In the genomic region with DNA sequence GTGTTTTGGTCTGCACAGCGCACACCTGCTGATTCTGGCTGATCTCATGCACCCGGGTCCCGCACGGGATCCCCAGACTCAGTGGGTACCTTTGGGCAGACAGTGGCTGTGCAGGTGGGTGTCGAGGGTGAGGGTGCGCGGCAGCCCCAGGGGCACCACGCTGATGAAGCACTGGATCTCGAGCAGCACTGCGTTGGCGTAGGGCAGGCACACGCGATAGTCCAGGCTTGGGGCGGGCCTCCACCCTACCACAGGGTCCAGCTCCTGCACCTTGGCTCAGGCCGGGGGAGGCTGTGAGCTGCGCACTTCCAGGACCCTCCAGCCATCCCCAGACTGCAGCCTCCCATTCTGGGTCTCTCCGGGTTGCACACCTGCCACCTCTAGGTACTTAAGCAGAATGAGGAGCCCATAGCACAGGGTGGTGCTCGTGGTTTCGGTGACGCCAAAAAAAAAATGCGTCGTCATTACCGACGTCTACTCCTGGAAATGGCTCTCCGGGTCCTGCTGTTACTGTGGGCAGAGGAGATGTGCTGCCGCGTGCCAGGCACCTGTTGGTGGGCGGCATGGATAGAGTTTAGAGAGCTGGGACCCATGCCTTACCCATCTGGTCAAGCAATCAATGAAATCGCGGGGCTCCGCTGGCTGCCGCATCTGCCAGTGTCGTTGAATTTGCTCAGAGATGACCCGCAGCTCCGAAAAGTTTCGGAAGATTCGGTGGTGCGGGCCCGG, we compare ENCODE assay signal across 13 cellular contexts. TPM values are rescaled to one million over a fixed set of nuclear protein-coding genes. Genes with fewer than 3 reads are reported as not detected.
DNase-seq lines count a peak whose midpoint lies in the region; ATAC-seq and TF ChIP-seq lines count a peak whose summit lies in the region.
"Had no signal": no experiment of that assay in that cellular context is flagged by ENCODE, and none has a peak within 500 bp of the region (broad histone marks: within the 10 kb centered on the region; RNA-seq: fewer than 3 reads in every experiment).

No MANE protein-coding gene starts in this region.

- peaks cover 12% of the 10 kb centered on the region for H3K36me3 Mint-ChIP-seq in activated T-cell treated with anti-CD3 and anti-CD28 coated beads, Interleukin-2, amount 50 U/mL, for 4 hours (ENCODE audit: insufficient read depth)
- peaks cover 48% of the 10 kb centered on the region for H3K36me3 Mint-ChIP-seq in activated T-helper 2 cell treated with anti-CD3 and anti-CD28 coated beads, Interferon-gamma antibody, Interleukin-2, Interleukin-4, amounts not matched to agents 10 μg/mL and 5 μg/mL and 100 μg/mL, durations not matched to agents 14 hours and 24 hours and 36 hours (ENCODE audit: low read depth)

- TF ChIP-seq EP300 in suprapubic skin (IDR thresholded peaks at IDR 0.05), result no peak

- WGBS in suprapubic skin, result 86% methylated on average over 24 of the region's 39 CpGs

- H3K4me3 ChIP-seq in left lung (peak overlapping the region in 1 of 2 donors; percentile 39), suprapubic skin (peak overlapping the region; percentile 45)

- peaks cover 72% of the 10 kb centered on the region for H3K4me1 Mint-ChIP-seq in activated T-cell treated with anti-CD3 and anti-CD28 coated beads, Interleukin-2, amount 50 U/mL, for 4 hours (ENCODE audit: low read depth)
- H3K4me1 Mint-ChIP-seq in activated T-helper 2 cell treated with anti-CD3 and anti-CD28 coated beads, Interferon-gamma antibody, Interleukin-2, Interleukin-4, amounts not matched to agents 10 μg/mL and 5 μg/mL and 100 μg/mL, durations not matched to agents 14 hours and 24 hours and 36 hours (ENCODE audit: low read depth), result peaks cover 50% of the 10 kb centered on the region

- no peak for ATAC-seq in activated T-cell treated with anti-CD3 and anti-CD28 coated beads, Interleukin-2, amount 50 U/mL, for 4 hours
- ATAC-seq in left lung (no peak), HG02885 (IDR thresholded peaks at IDR 0.05; ENCODE audit: poor library complexity, unreplicated experiment) (no peak)
- ATAC-seq: stimulated activated memory B cell treated with anti-CD40 and anti-IgM and Interleukin-4, amounts not matched to agents 10 μg/mL and 1 μg/mL and 100 μg/mL, for 72 hours; T-cell had no signal

- no peak overlapping the region for H3K27ac Mint-ChIP-seq in activated T-helper 2 cell treated with anti-CD3 and anti-CD28 coated beads, Interferon-gamma antibody, Interleukin-2, Interleukin-4, amounts not matched to agents 10 μg/mL and 5 μg/mL and 100 μg/mL, durations not matched to agents 14 hours and 24 hours and 36 hours
- H3K27ac Mint-ChIP-seq: stimulated activated memory B cell treated with anti-CD40 and anti-IgM and Interleukin-4, amounts not matched to agents 10 μg/mL and 1 μg/mL and 100 μg/mL, for 72 hours had no signal

- intact Hi-C loops in activated T-helper 2 cell treated with anti-CD3 and anti-CD28 coated beads, Interferon-gamma antibody, Interleukin-2, Interleukin-4, amounts not matched to agents 10 μg/mL and 5 μg/mL and 100 μg/mL, durations not matched to agents 14 hours and 24 hours and 36 hours (cut with micrococcal nuclease), result loop anchor here (10.0 kb wide), 1 partner anchor 525 kb away; the partner anchor contains the start of gene AKT2
- intact Hi-C loops in left lung (cut with DNase I), result no loop called here

- H3K4me1 ChIP-seq in left lung, result peaks cover 29 to 80% of the 10 kb centered on the region in 2 donors
- peaks cover 78% of the 10 kb centered on the region for H3K4me1 ChIP-seq in suprapubic skin

- no peaks in the 10 kb centered on the region for H3K9me3 Mint-ChIP-seq in activated T-cell treated with anti-CD3 and anti-CD28 coated beads, Interleukin-2, amount 50 U/mL, for 4 hours
- no peaks in the 10 kb centered on the region for H3K9me3 Mint-ChIP-seq in activated T-helper 2 cell treated with anti-CD3 and anti-CD28 coated beads, Interferon-gamma antibody, Interleukin-2, Interleukin-4, amounts not matched to agents 10 μg/mL and 5 μg/mL and 100 μg/mL, durations not matched to agents 14 hours and 24 hours and 36 hours
- H3K9me3 Mint-ChIP-seq: stimulated activated memory B cell treated with anti-CD40 and anti-IgM and Interleukin-4, amounts not matched to agents 10 μg/mL and 1 μg/mL and 100 μg/mL, for 72 hours; T-cell had no signal

- no peak for TF ChIP-seq POLR2A in suprapubic skin (IDR thresholded peaks at IDR 0.05)

- H3K27ac ChIP-seq in left lung, result peak overlapping the region; percentile 73 to 78
- peak overlapping the region; percentile 75 for H3K27ac ChIP-seq in suprapubic skin

- no peaks in the 10 kb centered on the region for H3K27me3 Mint-ChIP-seq in activated T-cell treated with anti-CD3 and anti-CD28 coated beads, Interleukin-2, amount 50 U/mL, for 4 hours (ENCODE audit: low read depth)
- peaks cover 19% of the 10 kb centered on the region for H3K27me3 Mint-ChIP-seq in activated T-helper 2 cell treated with anti-CD3 and anti-CD28 coated beads, Interferon-gamma antibody, Interleukin-2, Interleukin-4, amounts not matched to agents 10 μg/mL and 5 μg/mL and 100 μg/mL, durations not matched to agents 14 hours and 24 hours and 36 hours (ENCODE audit: low read depth)
- H3K27me3 Mint-ChIP-seq: stimulated activated memory B cell treated with anti-CD40 and anti-IgM and Interleukin-4, amounts not matched to agents 10 μg/mL and 1 μg/mL and 100 μg/mL, for 72 hours; T-cell had no signal

- peak overlapping the region; percentile 49 for H3K4me3 Mint-ChIP-seq in activated T-cell treated with anti-CD3 and anti-CD28 coated beads, Interleukin-2, amount 50 U/mL, for 4 hours
- peak overlapping the region; percentile 30 for H3K4me3 Mint-ChIP-seq in activated T-helper 2 cell treated with anti-CD3 and anti-CD28 coated beads, Interferon-gamma antibody, Interleukin-2, Interleukin-4, amounts not matched to agents 10 μg/mL and 5 μg/mL and 100 μg/mL, durations not matched to agents 14 hours and 24 hours and 36 hours (ENCODE audit: low read depth)

- H3K9me3 ChIP-seq in left lung (no peaks in the 10 kb centered on the region), suprapubic skin (no peaks in the 10 kb centered on the region)

- H3K36me3 ChIP-seq in left lung (peaks cover 0 to 47% of the 10 kb centered on the region in 2 donors), suprapubic skin (peaks cover 22% of the 10 kb centered on the region)

- DNase-seq in activated T-cell treated with anti-CD3 and anti-CD28 coated beads, Interleukin-2, amount 50 U/mL, for 4 hours, result no peak
- DNase-seq in activated T-cell treated with anti-CD3 and anti-CD28 coated beads, Interleukin-2, amount 50 U/mL, for 1 hour, result no peak
- DNase-seq in activated T-helper 2 cell treated with anti-CD3 and anti-CD28 coated beads, Interferon-gamma antibody, Interleukin-2, Interleukin-4, amounts not matched to agents 10 μg/mL and 5 μg/mL and 100 μg/mL, durations not matched to agents 14 hours and 24 hours and 36 hours (ENCODE audit: low spot score), result no peak
- DNase-seq in left lung (peak in 1 of 2 donors; percentile 78), suprapubic skin (ENCODE audit: low spot score in 2 of 2) (no peak), DMS79 treated with DMSO at 0.1 percent for 48 hours (lab: John Stamatoyannopoulos, UW) (no peak), H4 (ENCODE audit: low spot score) (no peak)
- DNase-seq: cerebellar nuclear complex, NCI-H82, T-cell had no signal

- TF ChIP-seq CTCF in left lung (IDR thresholded peaks at IDR 0.05) (no peak), suprapubic skin (IDR thresholded peaks at IDR 0.05) (no peak)

- H3K27me3 ChIP-seq in left lung (no peaks in the 10 kb centered on the region), suprapubic skin (no peaks in the 10 kb centered on the region)

RNA-seq across cellular contexts. Expression of gene EGLN2, which starts 10.5 kb away (rescaled TPM):
- 10 to 100 TPM; 86.3 to 95.4 (median 89.4) TPM for total RNA-seq in activated T-cell treated with anti-CD3 and anti-CD28 coated beads, Interleukin-2, amount 50 U/mL, for 4 hours
- 98.5 and 104 TPM in 2 replicates for total RNA-seq in activated T-helper 2 cell treated with anti-CD3 and anti-CD28 coated beads, Interferon-gamma antibody, Interleukin-2, Interleukin-4, amounts not matched to agents 10 μg/mL and 5 μg/mL and 100 μg/mL, durations not matched to agents 14 hours and 24 hours and 36 hours
- 100 to 1,000 TPM; 139 to 150 TPM for total RNA-seq in left lung
- 10 to 100 TPM; 31.5 to 51.2 (median 37.6) TPM for total RNA-seq in suprapubic skin
- 25.7 and 30.5 TPM in 2 replicates for total RNA-seq in H4 (2014; rRNA removed; shearing (Covaris generic))

RNA-seq across cellular contexts. Expression of gene RAB4B, which starts 31.5 kb away (rescaled TPM):
- 10 to 100 TPM; 26.6 to 34.9 (median 30.0) TPM for total RNA-seq in activated T-cell treated with anti-CD3 and anti-CD28 coated beads, Interleukin-2, amount 50 U/mL, for 4 hours
- 50.1 and 50.4 TPM in 2 replicates for total RNA-seq in activated T-helper 2 cell treated with anti-CD3 and anti-CD28 coated beads, Interferon-gamma antibody, Interleukin-2, Interleukin-4, amounts not matched to agents 10 μg/mL and 5 μg/mL and 100 μg/mL, durations not matched to agents 14 hours and 24 hours and 36 hours
- total RNA-seq in left lung (10 to 100 TPM; 42.6 to 50.4 TPM), suprapubic skin (10 to 100 TPM; 12.4 to 20.7 (median 17.0) TPM)
- 15.9 and 18.8 TPM in 2 replicates for total RNA-seq in H4 (2014; rRNA removed; shearing (Covaris generic))

RNA-seq across cellular contexts. Expression of gene MIA, which starts 34.2 kb away (rescaled TPM):
- under 1 TPM in 1 of 3 donors, not detected in 2; 0.87 TPM for total RNA-seq in activated T-cell treated with anti-CD3 and anti-CD28 coated beads, Interleukin-2, amount 50 U/mL, for 4 hours
- 0.69 TPM in 1 of 2 replicates, not detected in the other for total RNA-seq in activated T-helper 2 cell treated with anti-CD3 and anti-CD28 coated beads, Interferon-gamma antibody, Interleukin-2, Interleukin-4, amounts not matched to agents 10 μg/mL and 5 μg/mL and 100 μg/mL, durations not matched to agents 14 hours and 24 hours and 36 hours
- total RNA-seq in left lung, result under 1 TPM in 1 of 2 donors, not detected in 1; 0.89 TPM
- total RNA-seq in suprapubic skin, result 10 to 100 TPM in 2 of 4 donors, 1 to 10 TPM in 2; 4.8 to 15.1 (median 9.9) TPM
- total RNA-seq in H4 (2014; rRNA removed; shearing (Covaris generic)), result 1.1 TPM in 1 of 2 replicates, not detected in the other
- total RNA-seq: glomerular endothelial cell had no signal

RNA-seq across cellular contexts. Expression of gene CYP2A6, which starts 40.7 kb away (rescaled TPM):
- total RNA-seq in activated T-cell treated with anti-CD3 and anti-CD28 coated beads, Interleukin-2, amount 50 U/mL, for 4 hours, result under 1 TPM; 0.38 to 0.50 (median 0.38) TPM
- total RNA-seq in activated T-helper 2 cell treated with anti-CD3 and anti-CD28 coated beads, Interferon-gamma antibody, Interleukin-2, Interleukin-4, amounts not matched to agents 10 μg/mL and 5 μg/mL and 100 μg/mL, durations not matched to agents 14 hours and 24 hours and 36 hours, result not detected in 2 replicates
- under 1 TPM in 1 of 2 donors, not detected in 1; 0.31 TPM for total RNA-seq in left lung
- not detected for total RNA-seq in suprapubic skin
- total RNA-seq in H4 (2014; rRNA removed; shearing (Covaris generic)), result not detected in 2 replicates
- total RNA-seq: glomerular endothelial cell had no signal

RNA-seq across cellular contexts. Expression of gene SNRPA, which starts 58.5 kb away (rescaled TPM):
- total RNA-seq in activated T-cell treated with anti-CD3 and anti-CD28 coated beads, Interleukin-2, amount 50 U/mL, for 4 hours, result 100 to 1,000 TPM; 213 to 234 (median 219) TPM
- total RNA-seq in activated T-helper 2 cell treated with anti-CD3 and anti-CD28 coated beads, Interferon-gamma antibody, Interleukin-2, Interleukin-4, amounts not matched to agents 10 μg/mL and 5 μg/mL and 100 μg/mL, durations not matched to agents 14 hours and 24 hours and 36 hours, result 257 and 267 TPM in 2 replicates
- total RNA-seq in left lung, result 10 to 100 TPM; 46.1 to 79.1 TPM
- 10 to 100 TPM; 49.6 to 52.2 (median 51.0) TPM for total RNA-seq in suprapubic skin
- 42.3 and 71.7 TPM in 2 replicates for total RNA-seq in H4 (2014; rRNA removed; shearing (Covaris generic))
